ENCODE assay signal across 20 cellular contexts in the genomic region with DNA sequence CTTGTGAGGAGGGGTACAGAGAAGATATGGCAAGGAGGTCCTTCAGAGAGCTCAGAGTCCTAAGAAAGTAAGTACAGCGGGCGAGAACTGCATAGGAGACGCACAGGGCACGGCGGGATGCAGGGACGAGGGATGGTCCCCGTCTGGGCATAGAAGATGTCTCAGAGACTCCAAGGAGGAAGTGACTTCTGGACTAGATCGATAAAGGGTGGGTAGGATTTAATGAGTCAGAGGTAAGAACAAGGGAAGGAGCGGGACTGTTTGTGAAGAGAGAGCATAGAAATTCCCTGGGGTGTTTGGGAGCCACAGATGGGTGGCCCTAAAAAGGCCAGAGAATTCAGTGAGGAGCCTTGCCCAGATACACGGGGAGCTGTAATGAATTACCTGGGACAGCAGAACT.
A peak's percentile ranks its signal among the peaks of the same experiment; 100 is the strongest.
DNase-seq lines count a peak whose midpoint lies in the region; ATAC-seq and TF ChIP-seq lines count a peak whose summit lies in the region.
"Had no signal": no experiment of that assay in that cellular context is flagged by ENCODE, and none has a peak within 500 bp of the region (broad histone marks: within the 10 kb centered on the region; RNA-seq: fewer than 3 reads in every experiment).

No MANE protein-coding gene starts in this region.

- H3K4me3 Mint-ChIP-seq in CD4-positive, alpha-beta T cell = no peak overlapping the region
- no peak overlapping the region for H3K4me3 Mint-ChIP-seq in activated T-helper 17 cell treated with anti-CD3 and anti-CD28 coated beads, Interleukin-2, amount 50 U/mL, for 72 hours
- peak overlapping the region in 2 of 10 donors; percentile 30 to 46 for H3K4me3 Mint-ChIP-seq in naive thymus-derived CD8-positive, alpha-beta T cell
- H3K4me3 Mint-ChIP-seq: nephron had no signal

- peaks cover 48% of the 10 kb centered on the region for H3K36me3 Mint-ChIP-seq in CD4-positive, alpha-beta T cell (ENCODE audit: low read depth)
- peaks cover 30% of the 10 kb centered on the region for H3K36me3 Mint-ChIP-seq in activated T-helper 17 cell treated with anti-CD3 and anti-CD28 coated beads, Interleukin-2, amount 50 U/mL, for 72 hours (ENCODE audit: low read depth)
- H3K36me3 Mint-ChIP-seq in naive thymus-derived CD8-positive, alpha-beta T cell = peaks cover 7 to 36% (median 13%) of the 10 kb centered on the region in 3 donors

- CTCF ChIA-PET in CD4-positive, alpha-beta T cell (lab: Charles Lee) = no interaction called here
- CTCF ChIA-PET in RWPE1 (lab: Yijun Ruan, JAX) = no interaction called here

- no peaks in the 10 kb centered on the region for H3K9me3 ChIP-seq in CD4-positive, alpha-beta T cell (ENCODE audit: control insufficient read depth, low read length)
- H3K9me3 ChIP-seq: tibial artery had no signal

- intact Hi-C loops in CD4-positive, alpha-beta T cell (cut with DNase I, micrococcal nuclease) = no loop called here

- no peaks in the 10 kb centered on the region for H3K27me3 Mint-ChIP-seq in CD4-positive, alpha-beta T cell
- no peaks in the 10 kb centered on the region for H3K27me3 Mint-ChIP-seq in activated T-helper 17 cell treated with anti-CD3 and anti-CD28 coated beads, Interleukin-2, amount 50 U/mL, for 72 hours
- H3K27me3 Mint-ChIP-seq in naive thymus-derived CD8-positive, alpha-beta T cell = no peaks in the 10 kb centered on the region

- peaks cover 32% of the 10 kb centered on the region for H3K4me1 Mint-ChIP-seq in CD4-positive, alpha-beta T cell (ENCODE audit: low read depth)
- peaks cover 19% of the 10 kb centered on the region for H3K4me1 Mint-ChIP-seq in activated T-helper 17 cell treated with anti-CD3 and anti-CD28 coated beads, Interleukin-2, amount 50 U/mL, for 72 hours
- H3K4me1 Mint-ChIP-seq in naive thymus-derived CD8-positive, alpha-beta T cell = peaks cover 26 to 48% (median 32%) of the 10 kb centered on the region in 4 donors

- no peaks in the 10 kb centered on the region for H3K9me3 Mint-ChIP-seq in CD4-positive, alpha-beta T cell
- H3K9me3 Mint-ChIP-seq in activated T-helper 17 cell treated with anti-CD3 and anti-CD28 coated beads, Interleukin-2, amount 50 U/mL, for 72 hours = no peaks in the 10 kb centered on the region
- H3K9me3 Mint-ChIP-seq in naive thymus-derived CD8-positive, alpha-beta T cell = peaks cover 0 to 1% (median 0%) of the 10 kb centered on the region in 9 donors
- H3K9me3 Mint-ChIP-seq: nephron had no signal

- H3K27me3 ChIP-seq in CD4-positive, alpha-beta T cell (ENCODE audit: control insufficient read depth, insufficient read depth, low read length) = no peaks in the 10 kb centered on the region
- H3K27me3 ChIP-seq: tibial artery had no signal

- no peak for TF ChIP-seq CTCF in CD4-positive, alpha-beta T cell (IDR thresholded peaks at IDR 0.05)
- TF ChIP-seq CTCF in RWPE1 (conservative IDR thresholded peaks at IDR 0.05; ENCODE audit: low read depth) = no peak

- no peak overlapping the region for H3K27ac ChIP-seq in CD4-positive, alpha-beta T cell (ENCODE audit: low read depth, low read length)
- H3K27ac ChIP-seq in RWPE1 = no peak overlapping the region
- H3K27ac ChIP-seq: parathyroid adenoma, tibial artery had no signal

- no peak for ATAC-seq in CD4-positive, alpha-beta T cell (ENCODE audit: poor library complexity)
- ATAC-seq in activated T-helper 17 cell treated with anti-CD3 and anti-CD28 coated beads, Interleukin-2, amount 50 U/mL, for 72 hours (replicated peaks) = no peak
- ATAC-seq in naive thymus-derived CD8-positive, alpha-beta T cell = no peak
- no peak for ATAC-seq in GM18502 (IDR thresholded peaks at IDR 0.05; ENCODE audit: poor library complexity, unreplicated experiment)
- ATAC-seq: sciatic nerve had no signal

- POLR2A ChIA-PET in CD4-positive, alpha-beta T cell (lab: Charles Lee) = no interaction called here
- POLR2A ChIA-PET in naive thymus-derived CD8-positive, alpha-beta T cell (lab: Charles Lee) = no interaction called here
- POLR2A ChIA-PET in RWPE1 (lab: Yijun Ruan, JAX; ENCODE audit: low non-redundant PET) = no interaction called here

- no peak for DNase-seq in CD4-positive, alpha-beta T cell
- DNase-seq in NOMO-1 treated with DMSO at 0.1 percent for 48 hours (lab: John Stamatoyannopoulos, UW; ENCODE audit: unreplicated experiment) (peak; percentile 70), RWPE1 (ENCODE audit: low spot score) (no peak), cortex of kidney (lab: John Stamatoyannopoulos, UW) (no peak)
- DNase-seq in naive thymus-derived CD8-positive, alpha-beta T cell = no peak
- DNase-seq: activated gamma-delta T cell treated with Interleukin-2 at 50 U/mL for 16 hours; cerebellar nuclear complex; effector CD4-positive, alpha-beta T cell; H7; KG1; NCI-H1048; NCI-H1930; NCI-H226; stimulated activated naive CD4-positive, alpha-beta T cell; tibial artery had no signal

- peak overlapping the region; percentile 7 for H3K27ac Mint-ChIP-seq in CD4-positive, alpha-beta T cell
- H3K27ac Mint-ChIP-seq in activated T-helper 17 cell treated with anti-CD3 and anti-CD28 coated beads, Interleukin-2, amount 50 U/mL, for 72 hours = peak overlapping the region; percentile 23
- H3K27ac Mint-ChIP-seq in naive thymus-derived CD8-positive, alpha-beta T cell = peak overlapping the region; percentile 5 to 90 (median 38)
- H3K27ac Mint-ChIP-seq: nephron had no signal
